ENCODE assay signal across 19 cellular contexts in the genomic region with DNA sequence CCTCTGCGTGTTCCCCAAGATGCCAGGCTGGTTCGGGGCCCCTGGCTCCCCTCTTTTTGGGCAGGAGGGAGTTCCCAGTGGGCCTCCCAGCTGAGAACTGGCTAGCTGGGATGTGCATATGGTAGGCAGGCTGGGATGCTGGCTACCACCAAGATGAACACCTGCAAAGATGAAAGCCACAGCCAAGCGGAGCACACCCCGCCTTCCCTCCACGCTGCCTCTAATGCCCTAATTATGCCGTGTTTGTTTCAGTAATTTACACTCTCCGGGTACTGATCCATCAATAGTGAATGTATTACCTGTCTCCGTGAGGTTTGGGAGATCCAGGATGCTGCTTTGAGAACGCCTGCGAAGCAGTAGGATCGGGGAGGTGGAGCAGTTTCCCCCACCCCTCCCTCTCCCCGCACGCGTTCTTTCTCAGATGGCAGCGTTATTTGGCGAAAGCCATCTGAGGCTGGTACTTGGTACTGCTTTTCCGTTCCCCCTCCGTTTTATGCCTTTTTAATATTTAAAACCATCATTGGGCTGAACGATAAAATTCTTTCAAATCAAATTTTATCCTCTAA. TPM values are rescaled to one million over a fixed set of nuclear protein-coding genes. Genes with fewer than 3 reads are reported as not detected.
DNase-seq lines count a peak whose midpoint lies in the region; ATAC-seq, FAIRE-seq and TF ChIP-seq lines count a peak whose summit lies in the region.
"Had no signal": no experiment of that assay in that cellular context is flagged by ENCODE, and none has a peak within 500 bp of the region (broad histone marks: within the 10 kb centered on the region; RNA-seq: fewer than 3 reads in every experiment).

No MANE protein-coding gene starts in this region.

- TF ChIP-seq POLR2A in H1 (IDR thresholded peaks at IDR 0.05; ENCODE audit: control extremely low read depth in 1 of 2, low read depth in 2 of 2, low read length in 2 of 2), result no peak

- H2BK120ac ChIP-seq in H9 (ENCODE audit: low read depth, low read length, poor library complexity, severe bottlenecking), result no peak overlapping the region
- peak overlapping the region; percentile 7 for H2BK120ac ChIP-seq in H1 (replicated peaks; ENCODE audit: low read depth, low read length)

- peaks cover 0 to 2% of the 10 kb centered on the region in 2 experiments; a peak in 2 of 5 replicates for H3K9me3 Mint-ChIP-seq in H9
- no peaks in the 10 kb centered on the region for H3K9me3 Mint-ChIP-seq in osteocyte (ENCODE audit: unreplicated experiment)
- no peaks in the 10 kb centered on the region for H3K9me3 Mint-ChIP-seq in stimulated activated effector memory CD8-positive, alpha-beta T cell treated with anti-CD3 and anti-CD28 coated beads, Interleukin-12 subunit alpha, Interleukin-12 subunit beta, amount 100 ng/mL, for 72 hours
- H3K9me3 Mint-ChIP-seq in activated CD4-positive, alpha-beta memory T cell treated with anti-CD3 and anti-CD28 coated beads, Interleukin-2, amount 10 ng/mL, durations not matched to agents 7 days and 5 days, result no peaks in the 10 kb centered on the region
- H3K9me3 Mint-ChIP-seq: activated naive CD4-positive, alpha-beta T cell treated with anti-CD3 and anti-CD28 coated beads, Interleukin-2, amount 50 U/mL, for 72 hours; stimulated activated naive B cell treated with anti-CD40 and anti-IgM and Interleukin-4, amounts not matched to agents 10 μg/mL and 1 μg/mL and 100 μg/mL, for 72 hours had no signal

- CTCF ChIA-PET in H1 (lab: Charles Lee; ENCODE audit: partially characterized antibody), result interaction anchor here (0.8 to 15.6 kb wide), 10 partner anchors 9 to 164 kb away, joined by 3 to 173 read pairs (median 4); no protein-coding TSS in a partner anchor
- CTCF ChIA-PET in activated CD4-positive, alpha-beta memory T cell treated with anti-CD3 and anti-CD28 coated beads, Interleukin-2, amount 10 ng/mL, durations not matched to agents 7 days and 5 days (lab: Charles Lee), result no interaction called here

- H3K27ac ChIP-seq in H9 (ENCODE audit: insufficient read length, low read depth, low read length), result no peak overlapping the region
- H3K27ac ChIP-seq in H1 (ENCODE audit: low read depth, low read length), result 0 out of 2 replicates have a peak overlapping the region, but pooled peaks have one; percentile 4
- H3K27ac ChIP-seq: C4-2B, cardiac muscle cell had no signal

- H4K8ac ChIP-seq in H9 (replicated peaks; ENCODE audit: insufficient read length, low read depth, low read length), result no peak overlapping the region
- H4K8ac ChIP-seq in H1 (ENCODE audit: extremely low read depth, insufficient read depth, low read length), result peak overlapping the region; percentile 54; the same call in 1 of the 2 replicates

- H3K9ac ChIP-seq in H9 (ENCODE audit: extremely low read depth, insufficient read length, low read length) (no peak overlapping the region), H1 (replicated peaks in 1 of 4; ENCODE audit: extremely low read depth in 1 of 4, low read depth in 3 of 4, low read length in 3 of 4) (no peak overlapping the region)

- no peaks in the 10 kb centered on the region for H3K36me3 ChIP-seq in H1 (ENCODE audit: control insufficient read depth in 2 of 4, insufficient read depth in 4 of 4, low read length in 3 of 4)
- H3K36me3 ChIP-seq: cardiac muscle cell, vagina had no signal

- TF ChIP-seq RAD21 in H1 (IDR thresholded peaks at IDR 0.05 in 1 of 2, conservative IDR thresholded peaks at IDR 0.05 in 1 of 2; ENCODE audit: low read depth in 2 of 2, low read length in 2 of 2), result no peak

- H3K4ac ChIP-seq in H9 (ENCODE audit: low read depth, low read length) (no peak overlapping the region), H1 (replicated peaks; ENCODE audit: insufficient read length, low read depth, low read length) (no peak overlapping the region)

- H4K20me1 ChIP-seq in H9 (ENCODE audit: control insufficient read depth, insufficient read depth, insufficient read length) (no peaks in the 10 kb centered on the region), H1 (replicated peaks in 1 of 2; ENCODE audit: control insufficient read depth in 1 of 2, insufficient read depth in 2 of 2, low read length in 2 of 2) (peaks cover 0 to 2% of the 10 kb centered on the region in 2 experiments)

- H4K91ac ChIP-seq in H9 (ENCODE audit: insufficient read length, low read depth, low read length) (no peak overlapping the region), H1 (replicated peaks; ENCODE audit: insufficient read length, low read length) (peak overlapping the region; percentile 87)

- no peaks in the 10 kb centered on the region for H3K9me3 ChIP-seq in H9 (ENCODE audit: control insufficient read depth, low read depth, low read length)
- no peaks in the 10 kb centered on the region for H3K9me3 ChIP-seq in H1 (ENCODE audit: insufficient read depth in 2 of 2, low read depth in 1 of 2, low read length in 1 of 2)
- H3K9me3 ChIP-seq: vagina had no signal

- WGBS in H9 (ENCODE audit: extremely low coverage, insufficient read length, low lambda C conversion rate), result no CpG with 5 or more reads among the region's 19 CpGs
- WGBS in H1 (ENCODE audit: extremely low coverage in 1 of 2, insufficient coverage in 1 of 2, insufficient read length in 1 of 2, insufficient replicate concordance in 2 of 2, low coverage in 1 of 2, low lambda C conversion rate in 2 of 2, missing lambda C conversion rate in 1 of 2), 2 experiments, result 31% methylated on average over 19 of the region's 19 CpGs; no CpG with 5 or more reads in 1 of the 2 experiments

- H3T11ph ChIP-seq in H9 (ENCODE audit: low read length), result no peak overlapping the region

- H3K23me2 ChIP-seq in H9 (ENCODE audit: insufficient read length, low read depth, low read length, poor library complexity, severe bottlenecking) (no peaks in the 10 kb centered on the region), H1 (ENCODE audit: low read depth, low read length) (no peaks in the 10 kb centered on the region)

- H3K18ac ChIP-seq in H9 (ENCODE audit: insufficient read length, low read depth, low read length) (no peak overlapping the region), H1 (ENCODE audit: extremely low read depth, low read length) (peak overlapping the region; percentile 51)

- H2BK5ac ChIP-seq in H9 (ENCODE audit: insufficient read length, low read length), result no peak overlapping the region
- peak overlapping the region; percentile 81; the same call in 1 of the 2 replicates for H2BK5ac ChIP-seq in H1 (ENCODE audit: low read depth, low read length)

- H3K4me1 Mint-ChIP-seq in H9, result peaks cover 84 to 85% of the 10 kb centered on the region in 2 experiments
- peaks cover 86% of the 10 kb centered on the region for H3K4me1 Mint-ChIP-seq in osteocyte (ENCODE audit: unreplicated experiment)
- H3K4me1 Mint-ChIP-seq in stimulated activated effector memory CD8-positive, alpha-beta T cell treated with anti-CD3 and anti-CD28 coated beads, Interleukin-12 subunit alpha, Interleukin-12 subunit beta, amount 100 ng/mL, for 72 hours, result peaks cover 54% of the 10 kb centered on the region
- no peaks in the 10 kb centered on the region for H3K4me1 Mint-ChIP-seq in activated CD4-positive, alpha-beta memory T cell treated with anti-CD3 and anti-CD28 coated beads, Interleukin-2, amount 10 ng/mL, durations not matched to agents 7 days and 5 days

- POLR2A ChIA-PET in H1 (lab: Charles Lee; ENCODE audit: partially characterized antibody), result interaction anchor here (1.2 to 5.2 kb wide), 4 partner anchors 13 to 26 kb away, joined by 3 to 28 read pairs (median 5); no protein-coding TSS in a partner anchor
- POLR2A ChIA-PET in activated CD4-positive, alpha-beta memory T cell treated with anti-CD3 and anti-CD28 coated beads, Interleukin-2, amount 10 ng/mL, durations not matched to agents 7 days and 5 days (lab: Charles Lee), result no interaction called here

- 0 out of 2 replicates have a peak overlapping the region, but pooled peaks have one; percentile 8 for H3K14ac ChIP-seq in H9 (ENCODE audit: insufficient read depth, low read length)
- no peak overlapping the region for H3K14ac ChIP-seq in H1 (ENCODE audit: insufficient read length)

- H3K4me2 ChIP-seq in H9 (ENCODE audit: insufficient read depth, insufficient read length, low read length) (peak overlapping the region; percentile 0), H1 (ENCODE audit: insufficient read depth in 1 of 2, low read depth in 2 of 2, low read length in 2 of 2) (peak overlapping the region; percentile 41 to 57; a peak in 3 of 4 replicates)

- H3K27me3 ChIP-seq in H9 (ENCODE audit: insufficient read depth, low read length), result no peaks in the 10 kb centered on the region; the same call in 1 of the 2 replicates
- peaks cover 0 to 32% (median 24%) of the 10 kb centered on the region in 4 experiments; a peak in 5 of 7 replicates for H3K27me3 ChIP-seq in H1 (replicated peaks in 1 of 4; ENCODE audit: control insufficient read depth in 3 of 4, extremely low read depth in 1 of 4, insufficient read depth in 3 of 4, low read length in 3 of 4)
- H3K27me3 ChIP-seq: cardiac muscle cell, vagina had no signal

- DNase-seq in H9 (no peak), NCI-H2081 (lab: John Stamatoyannopoulos, UW) (peak; percentile 80 to 94), H1 (ENCODE audit: low read depth in 1 of 2, low spot score in 2 of 2) (no peak), osteocyte (ENCODE audit: extremely low spot score, unreplicated experiment) (no peak)
- DNase-seq in stimulated activated effector memory CD8-positive, alpha-beta T cell treated with anti-CD3 and anti-CD28 coated beads, Interleukin-12 subunit alpha, Interleukin-12 subunit beta, amount 100 ng/mL, for 72 hours (ENCODE audit: low spot score in 2 of 2), result no peak
- no peak for DNase-seq in activated CD4-positive, alpha-beta memory T cell treated with anti-CD3 and anti-CD28 coated beads, Interleukin-2, amount 10 ng/mL, durations not matched to agents 7 days and 5 days
- DNase-seq: activated CD4-positive, CD25-positive, alpha-beta regulatory T cell treated with anti-CD3 and anti-CD28 coated beads, Interleukin-2, amount 50 U/mL, for 72 hours; DMS53; MV-4-11; NCI-H774; stimulated activated naive B cell treated with anti-CD40 and anti-IgM and Interleukin-4, amounts not matched to agents 10 μg/mL and 1 μg/mL and 100 μg/mL, for 72 hours had no signal

- H3K56ac ChIP-seq in H9 (ENCODE audit: insufficient read length, low read depth, low read length) (no peak overlapping the region), H1 (replicated peaks; ENCODE audit: insufficient read length, low read depth, low read length) (no peak overlapping the region)

- H2AFZ ChIP-seq in H9 (ENCODE audit: low read length) (no peak overlapping the region), H1 (ENCODE audit: low read length) (no peak overlapping the region)

- TF ChIP-seq CTCF in H9 (conservative IDR thresholded peaks at IDR 0.05), result no peak
- no peak for TF ChIP-seq CTCF in H1 (IDR thresholded peaks at IDR 0.05; ENCODE audit: control extremely low read depth in 1 of 3, insufficient read depth in 1 of 3, low read depth in 1 of 3, low read length in 3 of 3)
- no peak for TF ChIP-seq CTCF in osteocyte (IDR thresholded peaks at IDR 0.05)

- peak overlapping the region in 1 of 4 experiments; percentile 31; a peak in 2 of 8 replicates for H3K4me3 ChIP-seq in H1 (ENCODE audit: extremely low read depth in 1 of 4, insufficient read depth in 2 of 4, low read depth in 3 of 4, low read length in 4 of 4)
- H3K4me3 ChIP-seq: cardiac muscle cell, vagina had no signal

- no peak overlapping the region for H2AK5ac ChIP-seq in H9 (ENCODE audit: insufficient read length, low read length)
- peak overlapping the region; percentile 40 for H2AK5ac ChIP-seq in H1 (ENCODE audit: low read depth, low read length)

- FAIRE-seq in H1 (lab: Jason Lieb, UNC), result no peak
- FAIRE-seq: endometrium, frontal cortex, HepG2 had no signal

- ATAC-seq in stimulated activated effector memory CD8-positive, alpha-beta T cell treated with anti-CD3 and anti-CD28 coated beads, Interleukin-12 subunit alpha, Interleukin-12 subunit beta, amount 100 ng/mL, for 72 hours, result no peak
- ATAC-seq in HG03095 (IDR thresholded peaks at IDR 0.05; ENCODE audit: unreplicated experiment), result no peak
- ATAC-seq: HepG2; stimulated activated naive B cell treated with anti-CD40 and anti-IgM and Interleukin-4, amounts not matched to agents 10 μg/mL and 1 μg/mL and 100 μg/mL, for 72 hours had no signal

- H3K79me1 ChIP-seq in H9 (ENCODE audit: insufficient read depth, low read depth, low read length, poor library complexity, severe bottlenecking) (no peaks in the 10 kb centered on the region), H1 (ENCODE audit: low read depth, low read length) (peaks cover 15% of the 10 kb centered on the region)

- H3K23ac ChIP-seq in H9 (ENCODE audit: insufficient read length, low read depth, low read length) (no peak overlapping the region), H1 (ENCODE audit: insufficient read length) (no peak overlapping the region)

- H3K27me3 Mint-ChIP-seq in H9 (ENCODE audit: low read depth), result peaks cover 42% of the 10 kb centered on the region
- H3K27me3 Mint-ChIP-seq in osteocyte (ENCODE audit: unreplicated experiment), result no peaks in the 10 kb centered on the region
- H3K27me3 Mint-ChIP-seq in activated CD4-positive, alpha-beta memory T cell treated with anti-CD3 and anti-CD28 coated beads, Interleukin-2, amount 10 ng/mL, durations not matched to agents 7 days and 5 days, result no peaks in the 10 kb centered on the region
- H3K27me3 Mint-ChIP-seq: stimulated activated naive B cell treated with anti-CD40 and anti-IgM and Interleukin-4, amounts not matched to agents 10 μg/mL and 1 μg/mL and 100 μg/mL, for 72 hours had no signal

- H2BK12ac ChIP-seq in H9 (ENCODE audit: insufficient read length, low read depth, low read length), result no peak overlapping the region
- peak overlapping the region; percentile 70; the same call in 1 of the 2 replicates for H2BK12ac ChIP-seq in H1 (ENCODE audit: low read depth, low read length)

- no peak for TF ChIP-seq EP300 in H1 (IDR thresholded peaks at IDR 0.05; ENCODE audit: borderline replicate concordance in 1 of 2, low read depth in 2 of 2, low read length in 2 of 2)

- H2BK20ac ChIP-seq in H9 (ENCODE audit: low read depth, low read length, poor library complexity, severe bottlenecking) (no peak overlapping the region), H1 (ENCODE audit: low read length) (peak overlapping the region; percentile 80)

- H3K79me2 ChIP-seq in H9 (ENCODE audit: insufficient read depth, low read length), result peaks cover 2% of the 10 kb centered on the region; the same call in 1 of the 2 replicates
- peaks cover 0 to 42% of the 10 kb centered on the region in 2 experiments; a peak in 2 of 4 replicates for H3K79me2 ChIP-seq in H1 (ENCODE audit: control insufficient read depth in 1 of 2, insufficient read depth in 2 of 2, low read length in 2 of 2)

- peak overlapping the region in 1 of 3 experiments; percentile 27; a peak in 1 of 7 replicates for H3K27ac Mint-ChIP-seq in H9
- H3K27ac Mint-ChIP-seq in osteocyte (ENCODE audit: unreplicated experiment), result peak overlapping the region; percentile 98
- no peak overlapping the region for H3K27ac Mint-ChIP-seq in stimulated activated effector memory CD8-positive, alpha-beta T cell treated with anti-CD3 and anti-CD28 coated beads, Interleukin-12 subunit alpha, Interleukin-12 subunit beta, amount 100 ng/mL, for 72 hours
- no peak overlapping the region for H3K27ac Mint-ChIP-seq in activated CD4-positive, alpha-beta memory T cell treated with anti-CD3 and anti-CD28 coated beads, Interleukin-2, amount 10 ng/mL, durations not matched to agents 7 days and 5 days
- H3K27ac Mint-ChIP-seq: stimulated activated naive B cell treated with anti-CD40 and anti-IgM and Interleukin-4, amounts not matched to agents 10 μg/mL and 1 μg/mL and 100 μg/mL, for 72 hours had no signal

- H2BK15ac ChIP-seq in H9 (ENCODE audit: low read depth, low read length), result no peak overlapping the region
- H2BK15ac ChIP-seq in H1 (ENCODE audit: low read length), result no peak overlapping the region

- H3K36me3 Mint-ChIP-seq in H9 (ENCODE audit: insufficient read depth in 1 of 3, low read depth in 3 of 3), result peaks cover 5 to 6% (median 6%) of the 10 kb centered on the region in 3 experiments; a peak in 6 of 7 replicates
- peaks cover 5% of the 10 kb centered on the region for H3K36me3 Mint-ChIP-seq in osteocyte (ENCODE audit: unreplicated experiment)
- H3K36me3 Mint-ChIP-seq in stimulated activated effector memory CD8-positive, alpha-beta T cell treated with anti-CD3 and anti-CD28 coated beads, Interleukin-12 subunit alpha, Interleukin-12 subunit beta, amount 100 ng/mL, for 72 hours, result no peaks in the 10 kb centered on the region
- no peaks in the 10 kb centered on the region for H3K36me3 Mint-ChIP-seq in activated CD4-positive, alpha-beta memory T cell treated with anti-CD3 and anti-CD28 coated beads, Interleukin-2, amount 10 ng/mL, durations not matched to agents 7 days and 5 days (ENCODE audit: low read depth)
- H3K36me3 Mint-ChIP-seq: activated naive CD4-positive, alpha-beta T cell treated with anti-CD3 and anti-CD28 coated beads, Interleukin-2, amount 50 U/mL, for 72 hours had no signal

- no peak overlapping the region for H4K5ac ChIP-seq in H9 (ENCODE audit: insufficient read length, low read depth, low read length)
- no peak overlapping the region for H4K5ac ChIP-seq in H1 (ENCODE audit: insufficient read length, low read depth, low read length)

- H3K4me3 Mint-ChIP-seq in H9 (peak overlapping the region; percentile 9 to 64; a peak in 3 of 5 replicates), osteocyte (ENCODE audit: unreplicated experiment) (no peak overlapping the region)
- H3K4me3 Mint-ChIP-seq in stimulated activated effector memory CD8-positive, alpha-beta T cell treated with anti-CD3 and anti-CD28 coated beads, Interleukin-12 subunit alpha, Interleukin-12 subunit beta, amount 100 ng/mL, for 72 hours, result no peak overlapping the region
- H3K4me3 Mint-ChIP-seq in activated CD4-positive, alpha-beta memory T cell treated with anti-CD3 and anti-CD28 coated beads, Interleukin-2, amount 10 ng/mL, durations not matched to agents 7 days and 5 days, result no peak overlapping the region
- H3K4me3 Mint-ChIP-seq: stimulated activated naive B cell treated with anti-CD40 and anti-IgM and Interleukin-4, amounts not matched to agents 10 μg/mL and 1 μg/mL and 100 μg/mL, for 72 hours had no signal

- H3K4me1 ChIP-seq in H9 (ENCODE audit: insufficient read depth, low read length), result peaks cover 20% of the 10 kb centered on the region
- H3K4me1 ChIP-seq in H1 (replicated peaks in 1 of 4; ENCODE audit: control insufficient read depth in 3 of 4, insufficient read depth in 4 of 4, low read length in 3 of 4), result peaks cover 32 to 86% (median 81%) of the 10 kb centered on the region in 4 experiments

RNA-seq across cellular contexts. Expression of gene GSE1, which starts 28.8 kb away (rescaled TPM):
- total RNA-seq in H9 (2021), result 123 and 125 TPM in 2 replicates
- 65.6 and 66.2 TPM in 2 replicates for total RNA-seq in H1 (2021; fragmentation: NEBNext Ultra II Directional; extraction: Animal tissue kit (Norgen Biotek cat#: 25700))
- polyA plus RNA-seq in H1 (2011; rRNA removed), result 26.0 and 40.0 TPM in 2 replicates
- polyA plus RNA-seq in H1 (2011; cell fraction: cytosol; rRNA removed), result 26.5 TPM
- 123 TPM for polyA plus RNA-seq in H1 (2011; cell fraction: nucleus; rRNA removed)
- 42.4 to 51.0 TPM (median 44.8 TPM) in 4 replicates for polyA plus RNA-seq in H1 (2012, experiment 1 of 2)
- polyA plus RNA-seq in H1 (2012, experiment 2 of 2), result 18.4 TPM
- polyA plus RNA-seq in H1 (2013, experiment 1 of 2), result 30.0 TPM
- polyA plus RNA-seq in H1 (2013, experiment 2 of 2), result 30.1 TPM
- polyA minus RNA-seq in H1 (2011; rRNA and poly(A)+ RNA removed), result 35.8 and 37.6 TPM in 2 replicates
- polyA minus RNA-seq in H1 (2011; cell fraction: cytosol; rRNA and poly(A)+ RNA removed), result 76.6 TPM
- 93.7 TPM for polyA minus RNA-seq in H1 (2011; cell fraction: nucleus; rRNA and poly(A)+ RNA removed)
- 57.3 and 64.1 TPM in 2 replicates for total RNA-seq in osteocyte
- 10 to 100 TPM; 18.4 to 19.8 TPM for total RNA-seq in activated CD4-positive, alpha-beta memory T cell treated with anti-CD3 and anti-CD28 coated beads, Interleukin-2, amount 10 ng/mL, durations not matched to agents 7 days and 5 days

Comparison
In these comparisons a context has a peak if more than half of its experiments do, and no peak if none do; other contexts are left out.
1. DNase-seq: peak in NCI-H2081 (2 of 2); none in H9 (single experiment), H1 (0 of 2), osteocyte (single experiment), stimulated activated effector memory CD8-positive, alpha-beta T cell treated with anti-CD3 and anti-CD28 coated beads, Interleukin-12 subunit alpha, Interleukin-12 subunit beta, amount 100 ng/mL, for 72 hours (0 of 2) and activated CD4-positive, alpha-beta memory T cell treated with anti-CD3 and anti-CD28 coated beads, Interleukin-2, amount 10 ng/mL, durations not matched to agents 7 days and 5 days (single experiment).
2. H3K4me3 Mint-ChIP-seq: peak in H9 (2 of 2); none in osteocyte (single experiment), stimulated activated effector memory CD8-positive, alpha-beta T cell treated with anti-CD3 and anti-CD28 coated beads, Interleukin-12 subunit alpha, Interleukin-12 subunit beta, amount 100 ng/mL, for 72 hours (single experiment) and activated CD4-positive, alpha-beta memory T cell treated with anti-CD3 and anti-CD28 coated beads, Interleukin-2, amount 10 ng/mL, durations not matched to agents 7 days and 5 days (single experiment).